1 cellular context compared by ENCODE assay signal in the genomic region with DNA sequence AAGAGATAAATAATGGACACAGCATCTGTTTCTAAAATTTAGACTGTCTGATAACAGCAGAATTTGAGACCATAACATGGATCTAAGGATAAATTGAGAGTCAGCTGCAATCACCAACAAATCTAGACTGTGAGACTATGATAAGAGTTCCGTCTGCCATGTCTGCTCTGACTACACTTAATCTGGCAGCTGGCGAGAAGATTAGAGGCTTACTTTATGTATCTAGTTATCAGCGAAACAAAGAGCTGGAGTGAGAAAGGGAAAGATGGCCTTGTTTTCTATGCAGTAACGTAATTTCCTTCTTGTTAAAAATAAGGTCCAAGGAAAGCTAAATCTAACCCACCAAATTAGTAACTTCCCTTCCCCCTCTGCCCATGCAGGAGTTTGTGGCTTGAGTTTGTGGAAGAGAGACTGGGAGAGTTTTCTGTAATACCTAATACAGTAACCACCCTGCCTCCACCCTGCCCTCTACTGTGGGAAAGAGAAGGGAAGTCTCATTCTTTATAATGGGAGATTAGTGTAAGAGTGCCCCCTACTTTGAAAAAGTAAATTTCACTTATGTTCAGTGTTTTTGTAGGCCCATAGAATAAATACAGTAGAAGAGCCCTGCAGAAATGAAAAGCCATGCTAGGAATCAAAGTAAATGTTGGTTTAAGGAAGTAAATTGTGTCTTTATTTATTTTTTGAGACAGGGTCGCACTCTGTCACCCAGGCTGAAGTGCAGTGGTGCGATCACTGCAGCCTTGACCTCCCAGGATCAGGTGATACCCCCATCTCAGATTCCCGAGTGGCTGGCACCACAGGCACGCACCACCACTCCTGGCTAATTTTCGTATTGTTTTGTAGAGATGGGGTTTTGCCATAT.
TF ChIP-seq lines count a peak whose summit lies in the region.

No MANE protein-coding gene starts in this region.

TF ChIP-seq in HepG2, 621 proteins besides CTCF, POLR2A, EP300 and RAD21 (continued from another document and continues in another):
- TF ChIP-seq ZNF512 (CRISPR knock-in tag; IDR thresholded peaks at IDR 0.05) (no peak), FOXP1 (IDR thresholded peaks at IDR 0.05) (no peak), FOXP1 (CRISPR knock-in tag; IDR thresholded peaks at IDR 0.05) (peak; percentile 88), HMG20A (CRISPR knock-in tag; IDR thresholded peaks at IDR 0.05; ENCODE audit: borderline replicate concordance) (peak; percentile 70; the same call in 1 of the 2 replicates), RFX1 (IDR thresholded peaks at IDR 0.05) (no peak), GPBP1L1 (CRISPR knock-in tag; IDR thresholded peaks at IDR 0.05) (no peak), ZNF331 (CRISPR knock-in tag; IDR thresholded peaks at IDR 0.05) (peak; percentile 58; the same call in 1 of the 2 replicates), TEAD3 (CRISPR knock-in tag; optimal IDR thresholded peaks at IDR 0.05; ENCODE audit: borderline replicate concordance) (peak; percentile 56), TBL1XR1 (IDR thresholded peaks at IDR 0.05; ENCODE audit: borderline replicate concordance, low read length, partially characterized antibody) (no peak), KLF13 (CRISPR knock-in tag; IDR thresholded peaks at IDR 0.05) (no peak), MIXL1 (CRISPR knock-in tag; IDR thresholded peaks at IDR 0.05) (peak; percentile 78; the same call in 1 of the 2 replicates), HNF4A (CRISPR knock-in tag; IDR thresholded peaks at IDR 0.05) (peak; percentile 94), ZNF501 (CRISPR knock-in tag; IDR thresholded peaks at IDR 0.05) (peak; percentile 84; the same call in 1 of the 2 replicates), NR0B2 (CRISPR knock-in tag; IDR thresholded peaks at IDR 0.05) (no peak), KLF15 (CRISPR knock-in tag; IDR thresholded peaks at IDR 0.05; ENCODE audit: borderline replicate concordance) (no peak), PRDM4 (CRISPR knock-in tag; IDR thresholded peaks at IDR 0.05; ENCODE audit: borderline replicate concordance) (no peak), BRD4 (CRISPR knock-in tag; IDR thresholded peaks at IDR 0.05) (no peak), POLR2AphosphoS2 (IDR thresholded peaks at IDR 0.05; ENCODE audit: low read depth, low read length) (0 out of 2 replicates have a peak, but pooled peaks have one; percentile 54), ARID4A (CRISPR knock-in tag; IDR thresholded peaks at IDR 0.05; ENCODE audit: borderline replicate concordance) (peak; percentile 75; the same call in 1 of the 2 replicates), U2AF1 (optimal IDR thresholded peaks at IDR 0.05; ENCODE audit: low read depth, low read length) (no peak), ZNF619 (CRISPR knock-in tag; IDR thresholded peaks at IDR 0.05) (0 out of 2 replicates have a peak, but pooled peaks have one; percentile 35), ZNF782 (CRISPR knock-in tag; IDR thresholded peaks at IDR 0.05; ENCODE audit: borderline replicate concordance) (peak; percentile 38; the same call in 1 of the 2 replicates), SMAD3 (CRISPR knock-in tag; IDR thresholded peaks at IDR 0.05) (peak; percentile 59; the same call in 1 of the 2 replicates), ZNF687 (CRISPR knock-in tag; IDR thresholded peaks at IDR 0.05) (peak; percentile 88)
- TF ChIP-seq, protein P1, sequence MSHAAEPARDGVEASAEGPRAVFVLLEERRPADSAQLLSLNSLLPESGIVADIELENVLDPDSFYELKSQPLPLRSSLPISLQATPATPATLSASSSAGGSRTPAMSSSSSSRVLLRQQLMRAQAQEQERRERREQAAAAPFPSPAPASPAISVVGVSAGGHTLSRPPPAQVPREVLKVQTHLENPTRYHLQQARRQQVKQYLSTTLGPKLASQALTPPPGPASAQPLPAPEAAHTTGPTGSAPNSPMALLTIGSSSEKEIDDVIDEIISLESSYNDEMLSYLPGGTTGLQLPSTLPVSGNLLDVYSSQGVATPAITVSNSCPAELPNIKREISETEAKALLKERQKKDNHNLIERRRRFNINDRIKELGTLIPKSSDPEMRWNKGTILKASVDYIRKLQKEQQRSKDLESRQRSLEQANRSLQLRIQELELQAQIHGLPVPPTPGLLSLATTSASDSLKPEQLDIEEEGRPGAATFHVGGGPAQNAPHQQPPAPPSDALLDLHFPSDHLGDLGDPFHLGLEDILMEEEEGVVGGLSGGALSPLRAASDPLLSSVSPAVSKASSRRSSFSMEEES (CRISPR knock-in tag; IDR thresholded peaks at IDR 0.05): peak; percentile 79; the same call in 1 of the 2 replicates
- TF ChIP-seq, protein P2, sequence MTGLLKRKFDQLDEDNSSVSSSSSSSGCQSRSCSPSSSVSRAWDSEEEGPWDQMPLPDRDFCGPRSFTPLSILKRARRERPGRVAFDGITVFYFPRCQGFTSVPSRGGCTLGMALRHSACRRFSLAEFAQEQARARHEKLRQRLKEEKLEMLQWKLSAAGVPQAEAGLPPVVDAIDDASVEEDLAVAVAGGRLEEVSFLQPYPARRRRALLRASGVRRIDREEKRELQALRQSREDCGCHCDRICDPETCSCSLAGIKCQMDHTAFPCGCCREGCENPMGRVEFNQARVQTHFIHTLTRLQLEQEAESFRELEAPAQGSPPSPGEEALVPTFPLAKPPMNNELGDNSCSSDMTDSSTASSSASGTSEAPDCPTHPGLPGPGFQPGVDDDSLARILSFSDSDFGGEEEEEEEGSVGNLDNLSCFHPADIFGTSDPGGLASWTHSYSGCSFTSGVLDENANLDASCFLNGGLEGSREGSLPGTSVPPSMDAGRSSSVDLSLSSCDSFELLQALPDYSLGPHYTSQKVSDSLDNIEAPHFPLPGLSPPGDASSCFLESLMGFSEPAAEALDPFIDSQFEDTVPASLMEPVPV (CRISPR knock-in tag; IDR thresholded peaks at IDR 0.05): no peak; the same call in 1 of the 2 replicates
- TF ChIP-seq, protein P3, sequence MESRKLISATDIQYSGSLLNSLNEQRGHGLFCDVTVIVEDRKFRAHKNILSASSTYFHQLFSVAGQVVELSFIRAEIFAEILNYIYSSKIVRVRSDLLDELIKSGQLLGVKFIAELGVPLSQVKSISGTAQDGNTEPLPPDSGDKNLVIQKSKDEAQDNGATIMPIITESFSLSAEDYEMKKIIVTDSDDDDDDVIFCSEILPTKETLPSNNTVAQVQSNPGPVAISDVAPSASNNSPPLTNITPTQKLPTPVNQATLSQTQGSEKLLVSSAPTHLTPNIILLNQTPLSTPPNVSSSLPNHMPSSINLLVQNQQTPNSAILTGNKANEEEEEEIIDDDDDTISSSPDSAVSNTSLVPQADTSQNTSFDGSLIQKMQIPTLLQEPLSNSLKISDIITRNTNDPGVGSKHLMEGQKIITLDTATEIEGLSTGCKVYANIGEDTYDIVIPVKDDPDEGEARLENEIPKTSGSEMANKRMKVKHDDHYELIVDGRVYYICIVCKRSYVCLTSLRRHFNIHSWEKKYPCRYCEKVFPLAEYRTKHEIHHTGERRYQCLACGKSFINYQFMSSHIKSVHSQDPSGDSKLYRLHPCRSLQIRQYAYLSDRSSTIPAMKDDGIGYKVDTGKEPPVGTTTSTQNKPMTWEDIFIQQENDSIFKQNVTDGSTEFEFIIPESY (CRISPR knock-in tag; IDR thresholded peaks at IDR 0.05): 0 out of 2 replicates have a peak, but pooled peaks have one; percentile 23
